1 cellular context compared by ENCODE assay signal in the genomic region with DNA sequence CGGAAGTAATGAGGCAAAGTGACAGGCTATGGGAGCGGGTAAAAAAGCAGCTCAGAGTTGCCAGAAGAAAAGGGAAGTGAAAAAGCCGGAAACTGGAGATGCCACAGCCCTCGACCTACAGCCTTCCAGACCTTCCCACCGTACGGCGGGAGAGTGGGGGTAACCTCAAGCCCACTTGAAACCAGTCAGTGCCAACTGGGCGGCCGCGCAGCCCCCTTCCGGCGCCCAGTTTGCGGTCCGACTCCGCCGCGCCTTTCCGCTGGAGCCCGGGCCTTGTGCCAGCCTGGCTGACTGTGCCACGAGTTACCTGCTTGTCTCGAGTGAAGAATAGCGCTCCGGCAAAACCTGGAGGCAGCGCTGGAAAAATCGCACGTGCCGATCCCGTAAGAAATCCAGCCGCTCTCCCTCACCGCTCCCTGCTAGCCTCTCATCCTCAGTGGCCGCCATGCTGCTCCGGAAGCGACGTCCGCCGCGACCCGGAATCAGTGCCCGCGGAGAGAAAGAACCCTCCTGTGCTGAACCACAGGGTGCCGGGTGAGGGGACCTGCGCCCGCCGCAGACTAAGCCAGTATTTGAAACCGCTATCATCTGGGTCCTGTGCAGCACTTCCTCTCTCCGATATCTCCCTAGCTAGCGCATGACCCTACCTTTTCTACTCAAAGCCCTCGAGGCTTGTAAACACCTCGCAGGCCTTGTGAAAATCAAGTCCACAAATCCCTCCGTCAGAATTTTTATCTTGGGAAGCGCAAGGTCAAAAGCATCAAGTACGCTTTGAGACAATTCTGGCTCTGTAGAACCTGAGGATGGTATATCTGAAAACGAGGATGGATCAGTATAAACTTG.
A peak's percentile ranks its signal among the peaks of the same experiment; 100 is the strongest.
TF ChIP-seq lines count a peak whose summit lies in the region.

Gene PGGT1B, minus strand, starts transcription at position 473 of the 843 bp plus-strand sequence. Its CDS starts 26 bp downstream, at position 447.

TF ChIP-seq in GM12878, 131 proteins besides CTCF, POLR2A, EP300 and RAD21 (continued from another document and continues in another):
- TF ChIP-seq HCFC1 (IDR thresholded peaks at IDR 0.05; ENCODE audit: low read length): peak; percentile 57; the same call in 1 of the 2 replicates
- TF ChIP-seq PAX5 (IDR thresholded peaks at IDR 0.05; ENCODE audit: borderline replicate concordance, low read depth, low read length): no peak
- TF ChIP-seq ZBTB4 (CRISPR knock-in tag; IDR thresholded peaks at IDR 0.05): no peak
- no peak for TF ChIP-seq SMC3 (IDR thresholded peaks at IDR 0.05; ENCODE audit: borderline replicate concordance, low read length)
- TF ChIP-seq NFYA (IDR thresholded peaks at IDR 0.05; ENCODE audit: borderline replicate concordance, low read depth, low read length): no peak
- peak; percentile 92 for TF ChIP-seq TAF1 (IDR thresholded peaks at IDR 0.05; ENCODE audit: borderline replicate concordance, low read depth, low read length)
- TF ChIP-seq GABPA (IDR thresholded peaks at IDR 0.05; ENCODE audit: low read depth): peak; percentile 95
- peak in 1 of 2 experiments; percentile 24; a peak in 1 of 3 replicates for TF ChIP-seq EGR1 (IDR thresholded peaks at IDR 0.05; ENCODE audit: borderline replicate concordance in 1 of 2, low read depth in 2 of 2, low read length in 2 of 2)
- TF ChIP-seq STAT3 (IDR thresholded peaks at IDR 0.05; ENCODE audit: low read depth, low read length): no peak
- TF ChIP-seq IKZF1 (conservative IDR thresholded peaks at IDR 0.05): peak; percentile 96
- 0 out of 2 replicates have a peak, but pooled peaks have one; percentile 49 for TF ChIP-seq LARP7 (IDR thresholded peaks at IDR 0.05)
- TF ChIP-seq SIN3A (IDR thresholded peaks at IDR 0.05; ENCODE audit: low read depth, low read length): no peak
- 0 out of 2 replicates have a peak, but pooled peaks have one; percentile 16 for TF ChIP-seq ZNF207 (IDR thresholded peaks at IDR 0.05; ENCODE audit: borderline replicate concordance)
- TF ChIP-seq, protein P1, sequence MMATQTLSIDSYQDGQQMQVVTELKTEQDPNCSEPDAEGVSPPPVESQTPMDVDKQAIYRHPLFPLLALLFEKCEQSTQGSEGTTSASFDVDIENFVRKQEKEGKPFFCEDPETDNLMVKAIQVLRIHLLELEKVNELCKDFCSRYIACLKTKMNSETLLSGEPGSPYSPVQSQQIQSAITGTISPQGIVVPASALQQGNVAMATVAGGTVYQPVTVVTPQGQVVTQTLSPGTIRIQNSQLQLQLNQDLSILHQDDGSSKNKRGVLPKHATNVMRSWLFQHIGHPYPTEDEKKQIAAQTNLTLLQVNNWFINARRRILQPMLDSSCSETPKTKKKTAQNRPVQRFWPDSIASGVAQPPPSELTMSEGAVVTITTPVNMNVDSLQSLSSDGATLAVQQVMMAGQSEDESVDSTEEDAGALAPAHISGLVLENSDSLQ (IDR thresholded peaks at IDR 0.05): peak; percentile 40
- TF ChIP-seq IKZF2 (IDR thresholded peaks at IDR 0.05): peak; percentile 87 to 88
- TF ChIP-seq MYB (IDR thresholded peaks at IDR 0.05; ENCODE audit: borderline replicate concordance, low read depth, low read length): no peak
- no peak for TF ChIP-seq PBX3 (IDR thresholded peaks at IDR 0.05; ENCODE audit: insufficient replicate concordance, low read depth, low read length)
- TF ChIP-seq ASH2L (IDR thresholded peaks at IDR 0.05; ENCODE audit: borderline replicate concordance, low read depth): peak; percentile 93
- TF ChIP-seq YBX1 (IDR thresholded peaks at IDR 0.05): no peak
- peak; percentile 85; the same call in 1 of the 2 replicates for TF ChIP-seq GATAD2B (conservative IDR thresholded peaks at IDR 0.05; ENCODE audit: low read depth)
- no peak for TF ChIP-seq WRNIP1 (IDR thresholded peaks at IDR 0.05; ENCODE audit: borderline replicate concordance, low read depth, low read length)
- TF ChIP-seq HDGF (IDR thresholded peaks at IDR 0.05): no peak
- no peak; the same call in 1 of the 2 replicates for TF ChIP-seq ZNF217 (IDR thresholded peaks at IDR 0.05)
- no peak for TF ChIP-seq KAT2A (conservative IDR thresholded peaks at IDR 0.05; ENCODE audit: control insufficient read depth, low read depth, low read length)
- TF ChIP-seq NFIC (IDR thresholded peaks at IDR 0.05; ENCODE audit: low read depth, low read length): no peak; the same call in 1 of the 2 replicates
- peak; percentile 92 for TF ChIP-seq CREM (IDR thresholded peaks at IDR 0.05; ENCODE audit: low read depth)
- TF ChIP-seq USF2 (IDR thresholded peaks at IDR 0.05; ENCODE audit: borderline replicate concordance, low read depth, low read length): no peak
- peak; percentile 96 for TF ChIP-seq ZBTB40 (IDR thresholded peaks at IDR 0.05; ENCODE audit: borderline replicate concordance)
- TF ChIP-seq CEBPZ (IDR thresholded peaks at IDR 0.05; ENCODE audit: low read depth, low read length): no peak
- TF ChIP-seq NKRF (conservative IDR thresholded peaks at IDR 0.05): peak; percentile 29
- TF ChIP-seq, protein P2, sequence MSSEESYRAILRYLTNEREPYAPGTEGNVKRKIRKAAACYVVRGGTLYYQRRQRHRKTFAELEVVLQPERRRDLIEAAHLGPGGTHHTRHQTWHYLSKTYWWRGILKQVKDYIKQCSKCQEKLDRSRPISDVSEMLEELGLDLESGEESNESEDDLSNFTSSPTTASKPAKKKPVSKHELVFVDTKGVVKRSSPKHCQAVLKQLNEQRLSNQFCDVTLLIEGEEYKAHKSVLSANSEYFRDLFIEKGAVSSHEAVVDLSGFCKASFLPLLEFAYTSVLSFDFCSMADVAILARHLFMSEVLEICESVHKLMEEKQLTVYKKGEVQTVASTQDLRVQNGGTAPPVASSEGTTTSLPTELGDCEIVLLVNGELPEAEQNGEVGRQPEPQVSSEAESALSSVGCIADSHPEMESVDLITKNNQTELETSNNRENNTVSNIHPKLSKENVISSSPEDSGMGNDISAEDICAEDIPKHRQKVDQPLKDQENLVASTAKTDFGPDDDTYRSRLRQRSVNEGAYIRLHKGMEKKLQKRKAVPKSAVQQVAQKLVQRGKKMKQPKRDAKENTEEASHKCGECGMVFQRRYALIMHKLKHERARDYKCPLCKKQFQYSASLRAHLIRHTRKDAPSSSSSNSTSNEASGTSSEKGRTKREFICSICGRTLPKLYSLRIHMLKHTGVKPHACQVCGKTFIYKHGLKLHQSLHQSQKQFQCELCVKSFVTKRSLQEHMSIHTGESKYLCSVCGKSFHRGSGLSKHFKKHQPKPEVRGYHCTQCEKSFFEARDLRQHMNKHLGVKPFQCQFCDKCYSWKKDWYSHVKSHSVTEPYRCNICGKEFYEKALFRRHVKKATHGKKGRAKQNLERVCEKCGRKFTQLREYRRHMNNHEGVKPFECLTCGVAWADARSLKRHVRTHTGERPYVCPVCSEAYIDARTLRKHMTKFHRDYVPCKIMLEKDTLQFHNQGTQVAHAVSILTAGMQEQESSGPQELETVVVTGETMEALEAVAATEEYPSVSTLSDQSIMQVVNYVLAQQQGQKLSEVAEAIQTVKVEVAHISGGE (CRISPR knock-in tag; IDR thresholded peaks at IDR 0.05): peak; percentile 64
- peak; percentile 43 for TF ChIP-seq RELA (IDR thresholded peaks at IDR 0.05; ENCODE audit: borderline replicate concordance, partially characterized antibody)
